19 cellular contexts compared by ENCODE assay signal in the genomic region with DNA sequence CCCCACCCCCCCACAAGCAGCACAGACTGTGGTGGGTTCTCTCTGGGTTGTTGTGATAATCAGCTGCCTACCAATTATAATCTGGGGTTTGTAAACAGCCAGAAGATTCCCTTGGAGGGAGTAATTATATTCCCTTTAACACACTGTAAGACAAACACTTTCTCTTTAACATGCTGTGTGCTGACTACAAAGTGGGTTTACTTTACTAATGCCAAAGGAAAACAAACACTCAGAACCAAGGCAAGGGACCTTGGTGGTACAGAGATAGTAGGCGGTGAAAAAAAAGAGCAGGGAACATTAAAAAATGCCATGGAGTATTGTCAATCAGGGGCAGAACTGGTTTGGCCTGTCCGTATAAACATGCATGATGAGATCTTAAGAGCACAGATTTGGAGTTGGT.
"Had no signal": no experiment of that assay in that cellular context is flagged by ENCODE, and none has a peak within 500 bp of the region (broad histone marks: within the 10 kb centered on the region; RNA-seq: fewer than 3 reads in every experiment).

No MANE protein-coding gene starts in this region.

- H3K27ac ChIP-seq: HL-60, RWPE1 had no signal

- DNase-seq: KBM-7; MV-4-11; NCI-H1048; NCI-H1105; NCI-H1436; NCI-H187; NCI-H2081; NCI-H2107; NCI-H2171 treated with DMSO at 0.1 percent for 48 hours; NCI-H446; NCI-H510A; NCI-H524 treated with DMSO at 0.1 percent for 48 hours; NCI-H69; NK-92 treated with Interleukin-12 subunit alpha and Interleukin-12 subunit beta, amount 100 ng/mL, for 24 hours; SHP77; SW 1271; T-cell had no signal
